19 cellular contexts compared by ENCODE assay signal in the genomic region with DNA sequence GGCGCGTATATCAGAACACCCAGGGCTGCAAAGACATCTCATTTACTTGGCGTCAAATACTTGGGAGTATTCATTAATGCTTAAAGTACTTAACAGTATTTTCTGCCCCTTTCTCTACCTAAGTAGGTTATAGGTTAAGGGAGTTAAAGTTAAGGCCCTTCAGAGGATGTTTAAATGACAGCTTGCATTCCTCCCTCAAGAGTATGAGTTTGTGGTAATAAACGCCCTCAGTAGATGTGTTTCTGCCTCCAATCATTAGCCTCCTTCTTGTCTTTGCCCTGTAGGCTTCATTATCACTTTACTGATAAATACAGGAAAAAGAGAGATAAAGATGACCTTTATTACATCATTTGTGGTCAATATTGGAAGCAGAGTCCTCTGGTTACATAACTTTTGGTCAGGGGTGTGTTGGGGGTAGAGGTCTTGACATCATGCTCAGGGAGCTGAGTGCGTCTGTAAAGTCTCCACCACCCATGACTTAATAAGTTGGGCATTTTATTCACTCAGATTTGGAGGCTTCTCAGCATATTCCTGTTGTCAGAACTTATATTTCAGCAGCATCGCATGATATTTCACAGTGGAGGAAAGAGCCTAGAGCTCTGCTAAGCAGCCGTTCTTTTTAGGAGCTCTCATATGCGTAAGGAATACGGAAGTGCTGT.
"Had no signal": no experiment of that assay in that cellular context is flagged by ENCODE, and none has a peak within 500 bp of the region (broad histone marks: within the 10 kb centered on the region; RNA-seq: fewer than 3 reads in every experiment).

No MANE protein-coding gene starts in this region.

- H3K36me3 ChIP-seq: brain microvascular endothelial cell had no signal

- H3K27me3 ChIP-seq: brain microvascular endothelial cell had no signal

- H3K27ac ChIP-seq: brain microvascular endothelial cell had no signal

- ATAC-seq: activated CD8-positive, alpha-beta T cell treated with anti-CD3 and anti-CD28 coated beads for 36 hours; activated T-helper 17 cell treated with anti-CD3 and anti-CD28 coated beads, Interleukin-2, amount 50 U/mL, for 72 hours had no signal

- DNase-seq: activated CD4-positive, alpha-beta T cell treated with anti-CD3 and anti-CD28 coated beads, Interleukin-2, amount 10 ng/mL, durations not matched to agents 24 days and 14 days; activated CD4-positive, CD25-positive, alpha-beta regulatory T cell; activated CD8-positive, alpha-beta T cell treated with anti-CD3 and anti-CD28 coated beads for 36 hours; activated naive CD4-positive, alpha-beta T cell; activated T-cell treated with anti-CD3 and anti-CD28 coated beads, Interleukin-2, amount 50 U/mL, for 1 hour; anterior cingulate cortex; brain microvascular endothelial cell; cortex of kidney; erythroblast; midbrain; nucleus accumbens; posterior cingulate gyrus; retina; stimulated activated CD4-positive, alpha-beta T cell treated with anti-CD3 and anti-CD28 coated beads, Interleukin-12 subunit alpha, Interleukin-12 subunit beta, amount 100 ng/mL, for 4 hours; stimulated activated CD4-positive, alpha-beta T cell treated with anti-CD3 and anti-CD28 coated beads, Interleukin-1b, Interleukin-23, amount 100 ng/mL, for 48 hours; stimulated activated CD8-positive, alpha-beta memory T cell treated with anti-CD3 and anti-CD28 coated beads, Interleukin-4, amount 100 ng/mL, for 48 hours; stimulated activated naive CD4-positive, alpha-beta T cell; T1000 had no signal
